In genomic region chr10:122441961-122442360, GRCh38 we compare ENCODE assay signal across 15 cellular contexts. TPM values are rescaled to one million over a fixed set of nuclear protein-coding genes. Genes with fewer than 3 reads are reported as not detected.
DNase-seq lines count a peak whose midpoint lies in the region; ATAC-seq and TF ChIP-seq lines count a peak whose summit lies in the region.
"Had no signal": no experiment of that assay in that cellular context is flagged by ENCODE, and none has a peak within 500 bp of the region (broad histone marks: within the 10 kb centered on the region; RNA-seq: fewer than 3 reads in every experiment).

No MANE protein-coding gene starts in this region.

- H3K23ac ChIP-seq in H9 (ENCODE audit: insufficient read length, low read depth, low read length): no peak overlapping the region

- peak; percentile 88 for ATAC-seq in SK-N-SH treated with all-trans-retinoic acid at 6 μM for 48 hours
- ATAC-seq in psoas muscle: peak; percentile 68 to 74 (median 72)
- no peak for ATAC-seq in GM18520 (IDR thresholded peaks at IDR 0.05; ENCODE audit: unreplicated experiment)
- no peak for ATAC-seq in HG03108 (IDR thresholded peaks at IDR 0.05; ENCODE audit: unreplicated experiment)
- ATAC-seq: gastroesophageal sphincter had no signal

- no peak overlapping the region for H4K5ac ChIP-seq in H9 (ENCODE audit: insufficient read length, low read depth, low read length)

- H3K4me1 ChIP-seq in H9 (ENCODE audit: insufficient read depth, low read length): no peaks in the 10 kb centered on the region
- peaks cover 3% of the 10 kb centered on the region for H3K4me1 ChIP-seq in psoas muscle

- no peaks in the 10 kb centered on the region for H3K79me2 ChIP-seq in H9 (ENCODE audit: insufficient read depth, low read length)

- TF ChIP-seq CTCF in H9 (conservative IDR thresholded peaks at IDR 0.05) (no peak), fibroblast of villous mesenchyme (IDR thresholded peaks at IDR 0.05; ENCODE audit: insufficient read depth, low read depth, low read length) (no peak), psoas muscle (IDR thresholded peaks at IDR 0.05) (no peak)

- no peak overlapping the region for H2AK5ac ChIP-seq in H9 (ENCODE audit: insufficient read length, low read length)

- no peaks in the 10 kb centered on the region for H4K20me1 ChIP-seq in H9 (ENCODE audit: control insufficient read depth, insufficient read depth, insufficient read length)

- no peak overlapping the region for H3K9ac ChIP-seq in H9 (ENCODE audit: extremely low read depth, insufficient read length, low read length)

- no peak overlapping the region for H2AFZ ChIP-seq in H9 (ENCODE audit: low read length)

- H3K36me3 Mint-ChIP-seq in H9 (ENCODE audit: insufficient read depth in 1 of 3, low read depth in 3 of 3): peaks cover 2 to 11% (median 2%) of the 10 kb centered on the region in 3 experiments; a peak in 5 of 7 replicates

- no peak overlapping the region for H3K27ac Mint-ChIP-seq in H9

- H2BK15ac ChIP-seq in H9 (ENCODE audit: low read depth, low read length): no peak overlapping the region

- no peak overlapping the region for H3K27ac ChIP-seq in H9 (ENCODE audit: insufficient read length, low read depth, low read length)
- H3K27ac ChIP-seq in psoas muscle: no peak overlapping the region
- H3K27ac ChIP-seq: gastroesophageal sphincter, SK-N-MC had no signal

- H3K4me1 Mint-ChIP-seq in H9: peaks cover 0 to 2% of the 10 kb centered on the region in 2 experiments; a peak in 3 of 4 replicates
- H3K4me1 Mint-ChIP-seq: central memory CD8-positive, alpha-beta T cell had no signal

- no CpG with 5 or more reads among the region's 7 CpGs for WGBS in H9 (ENCODE audit: extremely low coverage, insufficient read length, low lambda C conversion rate)
- 73 to 85% (median 80%) methylated on average over 7 of the region's 7 CpGs for WGBS in psoas muscle, 3 donors

- no peak for DNase-seq in H9
- peak; percentile 59 for DNase-seq in fibroblast of villous mesenchyme (ENCODE audit: low read depth)
- no peak for DNase-seq in psoas muscle
- DNase-seq in activated effector memory CD4-positive, alpha-beta T cell treated with anti-CD3 and anti-CD28 coated beads, Interleukin-2, amount 50 U/mL, for 16 hours: no peak
- DNase-seq in stimulated activated CD4-positive, alpha-beta T cell treated with anti-CD3 and anti-CD28 coated beads, Interleukin-4, amount 100 ng/mL, for 24 hours: no peak
- DNase-seq: activated CD4-positive, alpha-beta T cell treated with anti-CD3 and anti-CD28 coated beads for 4 hours; MG63; NCI-H524 had no signal

- peaks cover 10 to 16% of the 10 kb centered on the region in 2 experiments for H3K9me3 Mint-ChIP-seq in H9
- H3K9me3 Mint-ChIP-seq: central memory CD8-positive, alpha-beta T cell had no signal

- H3K4me3 Mint-ChIP-seq in H9: no peak overlapping the region
- H3K4me3 Mint-ChIP-seq: central memory CD8-positive, alpha-beta T cell had no signal

- H3K36me3 ChIP-seq in psoas muscle (ENCODE audit: insufficient read depth in 1 of 2, low read depth in 1 of 2): peaks cover 0 to 3% of the 10 kb centered on the region in 2 donors
- H3K36me3 ChIP-seq: MG63 had no signal

- no peaks in the 10 kb centered on the region for H3K79me1 ChIP-seq in H9 (ENCODE audit: insufficient read depth, low read depth, low read length, poor library complexity, severe bottlenecking)

- H3K4ac ChIP-seq in H9 (ENCODE audit: low read depth, low read length): no peak overlapping the region

- no peak overlapping the region for H3K56ac ChIP-seq in H9 (ENCODE audit: insufficient read length, low read depth, low read length)

- H3K9me3 ChIP-seq in H9 (ENCODE audit: control insufficient read depth, low read depth, low read length) (no peaks in the 10 kb centered on the region), psoas muscle (no peaks in the 10 kb centered on the region)

- no peaks in the 10 kb centered on the region for H3K27me3 Mint-ChIP-seq in H9 (ENCODE audit: low read depth)
- H3K27me3 Mint-ChIP-seq: central memory CD8-positive, alpha-beta T cell had no signal

- no peak overlapping the region for H4K91ac ChIP-seq in H9 (ENCODE audit: insufficient read length, low read depth, low read length)

- no peak overlapping the region for H2BK12ac ChIP-seq in H9 (ENCODE audit: insufficient read length, low read depth, low read length)

- no peaks in the 10 kb centered on the region for H3K27me3 ChIP-seq in H9 (ENCODE audit: insufficient read depth, low read length)
- H3K27me3 ChIP-seq in psoas muscle (ENCODE audit: insufficient read depth in 3 of 3, low read length in 2 of 3): no peaks in the 10 kb centered on the region
- H3K27me3 ChIP-seq: gastroesophageal sphincter, MG63 had no signal

- H3K4me2 ChIP-seq in H9 (ENCODE audit: insufficient read depth, insufficient read length, low read length): no peak overlapping the region

- H2BK5ac ChIP-seq in H9 (ENCODE audit: insufficient read length, low read length): no peak overlapping the region

- no peak overlapping the region for H3K14ac ChIP-seq in H9 (ENCODE audit: insufficient read depth, low read length)

- no peaks in the 10 kb centered on the region for H3K23me2 ChIP-seq in H9 (ENCODE audit: insufficient read length, low read depth, low read length, poor library complexity, severe bottlenecking)

- H3K4me3 ChIP-seq in fibroblast of villous mesenchyme (ENCODE audit: low read depth, low read length): no peak overlapping the region
- no peak overlapping the region for H3K4me3 ChIP-seq in psoas muscle
- H3K4me3 ChIP-seq: gastroesophageal sphincter, MG63, SK-N-MC had no signal

- no peak overlapping the region for H3K18ac ChIP-seq in H9 (ENCODE audit: insufficient read length, low read depth, low read length)

- intact Hi-C loops in psoas muscle (cut with DNase I): no loop called here

- peak overlapping the region; percentile 45 for H2BK20ac ChIP-seq in H9 (ENCODE audit: low read depth, low read length, poor library complexity, severe bottlenecking)

- H3T11ph ChIP-seq in H9 (ENCODE audit: low read length): no peak overlapping the region

- no peak overlapping the region for H2BK120ac ChIP-seq in H9 (ENCODE audit: low read depth, low read length, poor library complexity, severe bottlenecking)

- H4K8ac ChIP-seq in H9 (replicated peaks; ENCODE audit: insufficient read length, low read depth, low read length): no peak overlapping the region

TF ChIP-seq in SK-N-SH treated with all-trans-retinoic acid at 6 μM for 48 hours, 23 proteins besides CTCF, POLR2A, EP300 and RAD21:
- TF ChIP-seq GLIS3 (CRISPR knock-in tag; IDR thresholded peaks at IDR 0.05) (no peak), PPARA (CRISPR knock-in tag; IDR thresholded peaks at IDR 0.05; ENCODE audit: borderline replicate concordance) (no peak)

RNA-seq across cellular contexts. Expression of gene ARMS2, which starts 12.5 kb away (rescaled TPM):
- not detected in 2 replicates for total RNA-seq in H9 (2021)
- not detected in 2 replicates for total RNA-seq in fibroblast of villous mesenchyme
- total RNA-seq in psoas muscle: not detected
- polyA plus RNA-seq in psoas muscle: under 1 TPM in 1 of 3 donors, not detected in 2; 0.47 TPM
- total RNA-seq: gastroesophageal sphincter, left lobe of liver had no signal

RNA-seq across cellular contexts. Expression of gene HTRA1, which starts 19.4 kb away (rescaled TPM):
- 11.1 TPM in 2 replicates for total RNA-seq in H9 (2021)
- 88.9 and 160 TPM in 2 replicates for total RNA-seq in fibroblast of villous mesenchyme
- total RNA-seq in psoas muscle: 10 to 100 TPM; 11.6 to 30.8 (median 13.2) TPM
- 10 to 100 TPM; 11.4 to 18.7 (median 11.5) TPM for polyA plus RNA-seq in psoas muscle

Comparison
In these comparisons a context has a peak if more than half of its experiments do, and no peak if none do; other contexts are left out.
1. ATAC-seq: peak in SK-N-SH treated with all-trans-retinoic acid at 6 μM for 48 hours (single experiment) and psoas muscle (4 of 4); none in GM18520 (single experiment) and HG03108 (single experiment).